Comparison of ENCODE assay signal across 2 cellular contexts in genomic region chr19:1438035-1438932, GRCh38.
TF ChIP-seq lines count a peak whose summit lies in the region.

RPS15 (plus strand) TSS chr19:1438396; CDS start chr19:1438426, 30 bp downstream.

TF ChIP-seq in IMR-90, 13 proteins besides CTCF, POLR2A, EP300 and RAD21:
- TF ChIP-seq ELK1 (IDR thresholded peaks at IDR 0.05; ENCODE audit: borderline replicate concordance, low read depth, low read length), result no peak
- peak; percentile 46; the same call in 1 of the 2 replicates for TF ChIP-seq BHLHE40 (IDR thresholded peaks at IDR 0.05; ENCODE audit: low read depth, low read length)
- peak; percentile 37; the same call in 1 of the 2 replicates for TF ChIP-seq MAZ (IDR thresholded peaks at IDR 0.05; ENCODE audit: borderline replicate concordance, low read depth, low read length)
- no peak for TF ChIP-seq FOS (IDR thresholded peaks at IDR 0.05; ENCODE audit: low read depth, low read length)
- peak; percentile 3; the same call in 1 of the 2 replicates for TF ChIP-seq NFE2L2 (IDR thresholded peaks at IDR 0.05; ENCODE audit: low read depth, low read length)
- TF ChIP-seq MXI1 (IDR thresholded peaks at IDR 0.05; ENCODE audit: borderline replicate concordance, low read depth, low read length), result peak; percentile 71; the same call in 1 of the 2 replicates
- TF ChIP-seq SMC3 (IDR thresholded peaks at IDR 0.05; ENCODE audit: low read depth, low read length), result peak; percentile 48
- no peak for TF ChIP-seq CEBPB (IDR thresholded peaks at IDR 0.05; ENCODE audit: low read depth, low read length)
- TF ChIP-seq MAFK (IDR thresholded peaks at IDR 0.05; ENCODE audit: low read depth, low read length), result no peak
- TF ChIP-seq USF2 (IDR thresholded peaks at IDR 0.05; ENCODE audit: low read depth, low read length), result peak; percentile 43; the same call in 1 of the 2 replicates
- no peak for TF ChIP-seq RFX5 (IDR thresholded peaks at IDR 0.05; ENCODE audit: low read depth, low read length)
- peak; percentile 87; the same call in 1 of the 2 replicates for TF ChIP-seq CHD1 (IDR thresholded peaks at IDR 0.05; ENCODE audit: low read depth, low read length)
TF ChIP-seq in IMR-90: peak in this region for 7.

TF ChIP-seq in endothelial cell of umbilical vein, 7 proteins besides CTCF, POLR2A, EP300 and RAD21:
- TF ChIP-seq MAX (IDR thresholded peaks at IDR 0.05; ENCODE audit: insufficient read depth, insufficient read length) (peak; percentile 79), MYC (IDR thresholded peaks at IDR 0.05; ENCODE audit: low read depth, low read length) (peak; percentile 58), POLR2AphosphoS5 (IDR thresholded peaks at IDR 0.05; ENCODE audit: insufficient read depth, low read depth, low read length) (peak; percentile 100), EZH2 (IDR thresholded peaks at IDR 0.05; ENCODE audit: borderline replicate concordance, low read depth, low read length, severe bottlenecking) (no peak), GATA2 (IDR thresholded peaks at IDR 0.05; ENCODE audit: insufficient read depth, insufficient read length, low read depth, low read length) (no peak), FOS (IDR thresholded peaks at IDR 0.05; ENCODE audit: borderline replicate concordance, insufficient read depth, low read length) (no peak), JUN (IDR thresholded peaks at IDR 0.05; ENCODE audit: borderline replicate concordance, insufficient read depth, insufficient read length, low read depth) (no peak)
